ENCODE assay signal across 11 cellular contexts in genomic region chr11:65311197-65311631, GRCh38. TPM values are rescaled to one million over a fixed set of nuclear protein-coding genes. Genes with fewer than 3 reads are reported as not detected.
DNase-seq lines count a peak whose midpoint lies in the region; ATAC-seq and TF ChIP-seq lines count a peak whose summit lies in the region.
"Had no signal": no experiment of that assay in that cellular context is flagged by ENCODE, and none has a peak within 500 bp of the region (broad histone marks: within the 10 kb centered on the region; RNA-seq: fewer than 3 reads in every experiment).

No MANE protein-coding gene starts in this region.

- H3K9ac ChIP-seq in skeletal muscle satellite cell (ENCODE audit: low read depth, low read length), result peak overlapping the region; percentile 21

- H3K4me3 ChIP-seq in H7 (ENCODE audit: insufficient read depth, low read depth, low read length) (no peak overlapping the region), fibroblast of the aortic adventitia (ENCODE audit: low read depth, low read length) (no peak overlapping the region), skeletal muscle satellite cell (ENCODE audit: low read length) (no peak overlapping the region), transverse colon (no peak overlapping the region)
- H3K4me3 ChIP-seq: psoas muscle, suprapubic skin had no signal

- peak overlapping the region; percentile 43 for H3K4me2 ChIP-seq in skeletal muscle satellite cell (ENCODE audit: low read length)

- H3K36me3 ChIP-seq in H7 (replicated peaks; ENCODE audit: control insufficient read depth, insufficient read depth, low read length), result no peaks in the 10 kb centered on the region
- no peaks in the 10 kb centered on the region for H3K36me3 ChIP-seq in skeletal muscle satellite cell (ENCODE audit: insufficient read depth, low read length)
- no peaks in the 10 kb centered on the region for H3K36me3 ChIP-seq in transverse colon
- H3K36me3 ChIP-seq: suprapubic skin had no signal

- ATAC-seq in HG03378 (IDR thresholded peaks at IDR 0.05; ENCODE audit: unreplicated experiment), result no peak
- no peak for ATAC-seq in GM19463 (IDR thresholded peaks at IDR 0.05; ENCODE audit: unreplicated experiment)
- ATAC-seq: psoas muscle had no signal

- H3K4me1 ChIP-seq in skeletal muscle satellite cell (ENCODE audit: control insufficient read depth, insufficient read depth, low read length) (peaks cover 48% of the 10 kb centered on the region), transverse colon (peaks cover 20 to 60% (median 37%) of the 10 kb centered on the region in 4 donors)

- H3K27me3 ChIP-seq in H7 (ENCODE audit: control insufficient read depth, insufficient read depth, low read length) (peaks cover 12% of the 10 kb centered on the region), skeletal muscle satellite cell (ENCODE audit: control insufficient read depth, insufficient read depth, low read length) (no peaks in the 10 kb centered on the region), transverse colon (no peaks in the 10 kb centered on the region)
- H3K27me3 ChIP-seq: suprapubic skin had no signal

- TF ChIP-seq EP300 in transverse colon (IDR thresholded peaks at IDR 0.05; ENCODE audit: low read depth), result no peak

- TF ChIP-seq POLR2A in transverse colon (IDR thresholded peaks at IDR 0.05), result no peak

- TF ChIP-seq CTCF in fibroblast of the aortic adventitia (IDR thresholded peaks at IDR 0.05; ENCODE audit: insufficient read depth, low read length) (no peak), transverse colon (IDR thresholded peaks at IDR 0.05) (no peak)

- DNase-seq in H7 (peak; percentile 62), SK-N-DZ (ENCODE audit: low spot score) (peak; percentile 49), fibroblast of the aortic adventitia (ENCODE audit: low read depth) (peak; percentile 70), transverse colon (no peak)
- DNase-seq: activated T-cell treated with anti-CD3 and anti-CD28 coated beads, Interleukin-2, amount 50 U/mL, for 24 hours; NCI-H510A treated with DMSO at 0.1 percent for 48 hours had no signal

- peak overlapping the region in 1 of 4 donors; percentile 39 for H3K27ac ChIP-seq in transverse colon
- H3K27ac ChIP-seq: psoas muscle, suprapubic skin had no signal

- intact Hi-C loops in transverse colon (cut with DNase I; ENCODE audit: low total_unique reads), result no loop called here

- H3K9me3 ChIP-seq in skeletal muscle satellite cell (replicated peaks; ENCODE audit: low read length) (no peaks in the 10 kb centered on the region), transverse colon (no peaks in the 10 kb centered on the region)
- H3K9me3 ChIP-seq: psoas muscle, suprapubic skin had no signal

- in situ Hi-C loops in transverse colon (cut with MboI; ENCODE audit: low pct_ligation_motif_present in 1 of 4, low pct_unique_long_range_greater_than_20kb in 1 of 4, low sequenced_read_pairs in 3 of 4), result loop anchor here in 1 of 4 donors (5.0 kb wide), 1 partner anchor 34 kb away; no protein-coding TSS in a partner anchor

- 60 to 80% methylated on average over 1 to 3 of the region's 5 CpGs for WGBS in transverse colon (ENCODE audit: low coverage in 1 of 2), 2 donors

RNA-seq across cellular contexts. Expression of gene CDC42EP2, which starts 3.5 kb away (rescaled TPM):
- total RNA-seq in H7 (2014; rRNA removed; shearing (Covaris generic)), result 0.97 and 1.2 TPM in 2 replicates
- 0.08 and 0.54 TPM in 2 replicates for polyA plus RNA-seq in SK-N-DZ (2014; cell fraction: cytosol; rRNA removed)
- polyA plus RNA-seq in SK-N-DZ (2014; cell fraction: nucleus; rRNA removed), result 0.64 and 0.82 TPM in 2 replicates
- total RNA-seq in fibroblast of the aortic adventitia (ENCODE audit: low replicate concordance), result 4.7 and 28.0 TPM in 2 replicates
- 18.0 and 36.9 TPM in 2 replicates for total RNA-seq in skeletal muscle satellite cell (2012; rRNA removed)
- total RNA-seq in transverse colon, result 10 to 100 TPM in 3 of 4 donors, 1 to 10 TPM in 1; 9.1 to 22.7 (median 14.5) TPM

RNA-seq across cellular contexts. Expression of gene DPF2, which starts 22.4 kb away (rescaled TPM):
- total RNA-seq in H7 (2014; rRNA removed; shearing (Covaris generic)), result 65.2 and 69.2 TPM in 2 replicates
- 41.3 and 44.7 TPM in 2 replicates for polyA plus RNA-seq in SK-N-DZ (2014; cell fraction: cytosol; rRNA removed)
- polyA plus RNA-seq in SK-N-DZ (2014; cell fraction: nucleus; rRNA removed), result 38.9 and 45.8 TPM in 2 replicates
- total RNA-seq in fibroblast of the aortic adventitia (ENCODE audit: low replicate concordance) (46.4 and 75.9 TPM in 2 replicates), transverse colon (10 to 100 TPM; 29.1 to 50.9 (median 37.6) TPM)
- total RNA-seq in skeletal muscle satellite cell (2012; rRNA removed), result 32.3 and 34.5 TPM in 2 replicates

RNA-seq across cellular contexts. Expression of gene TIGD3, which starts 43.3 kb away (rescaled TPM):
- 0.35 and 0.70 TPM in 2 replicates for total RNA-seq in H7 (2014; rRNA removed; shearing (Covaris generic))
- 6.0 and 6.7 TPM in 2 replicates for polyA plus RNA-seq in SK-N-DZ (2014; cell fraction: cytosol; rRNA removed)
- polyA plus RNA-seq in SK-N-DZ (2014; cell fraction: nucleus; rRNA removed), result 4.2 and 5.5 TPM in 2 replicates
- total RNA-seq in fibroblast of the aortic adventitia (ENCODE audit: low replicate concordance) (0.27 TPM in 1 of 2 replicates, not detected in the other), transverse colon (1 to 10 TPM in 1 of 4 donors, under 1 TPM in 2, not detected in 1; 0.48 to 3.0 (median 0.75) TPM)
- under 0.01 TPM in 1 of 2 replicates, not detected in the other for total RNA-seq in skeletal muscle satellite cell (2012; rRNA removed)

RNA-seq across cellular contexts. Expression of gene POLA2, which starts 49.5 kb away (rescaled TPM):
- total RNA-seq in H7 (2014; rRNA removed; shearing (Covaris generic)), result 27.6 and 35.2 TPM in 2 replicates
- 44.0 and 49.9 TPM in 2 replicates for polyA plus RNA-seq in SK-N-DZ (2014; cell fraction: cytosol; rRNA removed)
- polyA plus RNA-seq in SK-N-DZ (2014; cell fraction: nucleus; rRNA removed), result 40.0 and 68.8 TPM in 2 replicates
- total RNA-seq in fibroblast of the aortic adventitia (ENCODE audit: low replicate concordance) (8.7 and 32.4 TPM in 2 replicates), transverse colon (10 to 100 TPM in 1 of 4 donors, 1 to 10 TPM in 3; 3.0 to 17.5 (median 6.2) TPM)
- total RNA-seq in skeletal muscle satellite cell (2012; rRNA removed), result 6.6 and 12.7 TPM in 2 replicates
